Comparison of ENCODE assay signal across 26 cellular contexts in the genomic region with DNA sequence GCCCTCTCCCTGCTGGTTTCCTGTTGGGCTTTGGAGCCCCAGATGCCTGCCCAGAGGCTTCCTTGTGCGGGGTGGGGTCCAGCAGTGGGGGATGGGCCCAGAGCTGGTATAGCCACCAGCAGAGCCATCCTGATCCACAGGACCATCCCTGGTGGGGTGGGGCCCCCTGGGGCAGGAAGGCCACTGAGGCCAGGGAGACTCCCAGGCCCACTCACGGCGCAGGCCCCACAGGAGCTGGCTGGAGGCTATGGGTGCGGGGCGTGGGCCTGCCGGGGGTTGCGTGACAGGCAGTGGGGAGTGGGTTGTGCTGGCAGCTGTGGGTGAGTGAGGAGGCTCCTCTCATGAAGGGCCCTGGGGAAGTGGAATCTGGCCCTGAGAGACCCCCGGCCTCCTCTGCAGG. TPM values are rescaled to one million over a fixed set of nuclear protein-coding genes. Genes with fewer than 3 reads are reported as not detected.
A peak's percentile ranks its signal among the peaks of the same experiment; 100 is the strongest.
DNase-seq lines count a peak whose midpoint lies in the region; ATAC-seq and TF ChIP-seq lines count a peak whose summit lies in the region.
"Had no signal": no experiment of that assay in that cellular context is flagged by ENCODE, and none has a peak within 500 bp of the region (broad histone marks: within the 10 kb centered on the region; RNA-seq: fewer than 3 reads in every experiment).

No MANE protein-coding gene starts in this region.

- H3K27me3 Mint-ChIP-seq in neural progenitor cell (ENCODE audit: insufficient read depth, low read depth) (peaks cover 4% of the 10 kb centered on the region), type B pancreatic cell (no peaks in the 10 kb centered on the region)
- H3K27me3 Mint-ChIP-seq: CD4-positive, alpha-beta T cell had no signal

- intact Hi-C loops in left ventricle myocardium superior (cut with micrococcal nuclease) (no loop called here), left ventricle myocardium inferior (cut with micrococcal nuclease) (no loop called here), esophagus muscularis mucosa (cut with DNase I) (no loop called here)

- H3K9me3 ChIP-seq in left ventricle myocardium inferior (replicated peaks) (no peaks in the 10 kb centered on the region), neural progenitor cell (ENCODE audit: low read depth) (no peaks in the 10 kb centered on the region), esophagus muscularis mucosa (no peaks in the 10 kb centered on the region)
- H3K9me3 ChIP-seq: BLaER1 treated with 17β-estradiol and CSF1 and Interleukin-3, amounts not matched to agents 10 nM and 100 nM had no signal

- H3K36me3 Mint-ChIP-seq in neural progenitor cell = no peaks in the 10 kb centered on the region
- H3K36me3 Mint-ChIP-seq in type B pancreatic cell = no peaks in the 10 kb centered on the region

- no peaks in the 10 kb centered on the region for H3K9me3 Mint-ChIP-seq in neural progenitor cell
- H3K9me3 Mint-ChIP-seq in type B pancreatic cell = no peaks in the 10 kb centered on the region
- H3K9me3 Mint-ChIP-seq: CD4-positive, alpha-beta T cell; H9 had no signal

- no peak overlapping the region for H2AFZ ChIP-seq in neural progenitor cell (replicated peaks)
- H2AFZ ChIP-seq: GM23248, PC-9 had no signal

- H3K4me1 Mint-ChIP-seq in neural progenitor cell (peaks cover 11% of the 10 kb centered on the region), type B pancreatic cell (ENCODE audit: unreplicated experiment) (no peaks in the 10 kb centered on the region)

- no peak for TF ChIP-seq EP300 in esophagus muscularis mucosa (IDR thresholded peaks at IDR 0.05)

- H3K36me3 ChIP-seq in left ventricle myocardium inferior (no peaks in the 10 kb centered on the region), neural progenitor cell (no peaks in the 10 kb centered on the region), esophagus muscularis mucosa (peaks cover 0 to 17% (median 7%) of the 10 kb centered on the region in 4 donors)

- H3K27me3 ChIP-seq in left ventricle myocardium inferior (ENCODE audit: low read depth) (no peaks in the 10 kb centered on the region), neural progenitor cell (peaks cover 5% of the 10 kb centered on the region), esophagus muscularis mucosa (no peaks in the 10 kb centered on the region)
- H3K27me3 ChIP-seq: BLaER1 treated with 17β-estradiol and CSF1 and Interleukin-3, amounts not matched to agents 10 nM and 100 nM had no signal

- no peak overlapping the region for H3K9ac ChIP-seq in neural progenitor cell
- H3K9ac ChIP-seq: GM23248 had no signal

- WGBS in esophagus muscularis mucosa = 97% methylated on average over 8 of the region's 8 CpGs

- no peak for TF ChIP-seq POLR2A in esophagus muscularis mucosa (IDR thresholded peaks at IDR 0.05; ENCODE audit: low read depth)

- no peaks in the 10 kb centered on the region for H3F3A ChIP-seq in neural progenitor cell (ENCODE audit: low read depth)

- peaks cover 10% of the 10 kb centered on the region for H3K4me1 ChIP-seq in left ventricle myocardium inferior
- H3K4me1 ChIP-seq in neural progenitor cell = no peaks in the 10 kb centered on the region
- peaks cover 4 to 13% (median 7%) of the 10 kb centered on the region in 4 donors for H3K4me1 ChIP-seq in esophagus muscularis mucosa

- ATAC-seq in left ventricle myocardium superior = no peak

- TF ChIP-seq CTCF in left ventricle myocardium inferior (IDR thresholded peaks at IDR 0.05; ENCODE audit: borderline replicate concordance) (no peak), neural progenitor cell (IDR thresholded peaks at IDR 0.05) (no peak), type B pancreatic cell (conservative IDR thresholded peaks at IDR 0.05) (no peak), esophagus muscularis mucosa (IDR thresholded peaks at IDR 0.05) (no peak)

- peak overlapping the region; percentile 38 for H3K4me3 Mint-ChIP-seq in neural progenitor cell
- H3K4me3 Mint-ChIP-seq in type B pancreatic cell = no peak overlapping the region
- H3K4me3 Mint-ChIP-seq: CD4-positive, alpha-beta T cell; HFFc6 had no signal

- H3K79me2 ChIP-seq in neural progenitor cell (ENCODE audit: low read depth) = no peaks in the 10 kb centered on the region

- H3K27ac Mint-ChIP-seq in neural progenitor cell (no peak overlapping the region), type B pancreatic cell (no peak overlapping the region)
- H3K27ac Mint-ChIP-seq: CD4-positive, alpha-beta T cell; H9; HFFc6 had no signal

- H3K4me2 ChIP-seq in neural progenitor cell = no peak overlapping the region
- H3K4me2 ChIP-seq: PC-9 had no signal

- H4K20me1 ChIP-seq in neural progenitor cell (ENCODE audit: low read depth) = no peaks in the 10 kb centered on the region

- DNase-seq in left ventricle myocardium superior = peak; percentile 10
- DNase-seq in left ventricle myocardium inferior = no peak
- DNase-seq in iPS-NIHi11 (ENCODE audit: low spot score) = peak; percentile 9
- no peak for DNase-seq in neural progenitor cell (ENCODE audit: low spot score)
- DNase-seq in type B pancreatic cell (ENCODE audit: extremely low spot score, unreplicated experiment) = peak; percentile 67
- DNase-seq in nucleus accumbens (lab: John Stamatoyannopoulos, UW) = no peak
- DNase-seq in esophagus muscularis mucosa (ENCODE audit: extremely low spot score) = no peak
- DNase-seq in GDM1 (lab: John Stamatoyannopoulos, UW) = no peak
- DNase-seq: GM23248; HFFc6; KBM-7; NCI-H1105 treated with DMSO at 0.1 percent for 48 hours; NCI-H146; NCI-H1930; NCI-H2107; NCI-H446; NCI-H524 treated with DMSO at 0.1 percent for 48 hours; NCI-H82; NK-92 treated with Interleukin-12 subunit alpha and Interleukin-12 subunit beta, amount 100 ng/mL, for 24 hours; PC-9; SHP77 had no signal

- H3K27ac ChIP-seq in left ventricle myocardium inferior (replicated peaks) (no peak overlapping the region), neural progenitor cell (no peak overlapping the region), esophagus muscularis mucosa (replicated peaks in 1 of 4) (no peak overlapping the region)
- H3K27ac ChIP-seq: BLaER1 treated with 17β-estradiol and CSF1 and Interleukin-3, amounts not matched to agents 10 nM and 100 nM; GM23248; PC-9 had no signal

- no peak overlapping the region for H3K4me3 ChIP-seq in left ventricle myocardium inferior
- no peak overlapping the region for H3K4me3 ChIP-seq in neural progenitor cell
- no peak overlapping the region for H3K4me3 ChIP-seq in esophagus muscularis mucosa
- H3K4me3 ChIP-seq: BLaER1 treated with 17β-estradiol and CSF1 and Interleukin-3, amounts not matched to agents 10 nM and 100 nM; GM23248; PC-9 had no signal

RNA-seq across cellular contexts. Expression of gene LRRC3, which starts 5.7 kb away (rescaled TPM):
- 2.1 TPM for total RNA-seq in left ventricle myocardium superior
- total RNA-seq in left ventricle myocardium inferior = 1.8 TPM
- total RNA-seq in neural progenitor cell (ENCODE audit: low replicate concordance) = 2.5 and 4.9 TPM in 2 replicates
- total RNA-seq in type B pancreatic cell (ENCODE audit: low replicate concordance) = 6.4 and 8.7 TPM in 2 replicates
- 1 to 10 TPM; 3.3 to 6.6 (median 5.3) TPM for total RNA-seq in esophagus muscularis mucosa
- total RNA-seq: HFFc6, LHCN-M2, MCF 10A had no signal

Comparison
In these comparisons a context has a peak if more than half of its experiments do, and no peak if none do; other contexts are left out.
1. DNase-seq: peak in left ventricle myocardium superior (single experiment), iPS-NIHi11 (single experiment) and type B pancreatic cell (single experiment); none in left ventricle myocardium inferior (single experiment), neural progenitor cell (single experiment), nucleus accumbens (0 of 56), esophagus muscularis mucosa (single experiment) and GDM1 (single experiment).